22 cellular contexts compared by ENCODE assay signal in the genomic region with DNA sequence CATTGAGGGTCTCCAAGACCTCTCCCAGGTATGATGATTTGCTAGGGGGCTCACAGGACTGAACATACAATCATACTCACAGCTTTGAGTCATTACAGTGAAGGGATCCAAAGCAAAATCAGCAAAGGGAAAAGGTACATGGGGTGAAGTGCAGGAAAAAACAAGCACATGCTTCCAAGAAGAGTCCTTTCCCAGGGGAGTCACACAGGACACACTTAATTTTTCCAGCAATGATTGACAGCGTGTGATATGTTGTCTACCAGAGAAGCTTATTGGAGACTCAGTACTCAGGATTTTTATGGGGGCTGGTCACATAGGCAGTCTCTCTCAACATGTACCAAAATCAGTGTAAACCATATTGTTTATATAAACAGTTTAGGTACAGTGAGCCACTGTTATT.
"Had no signal": no experiment of that assay in that cellular context is flagged by ENCODE, and none has a peak within 500 bp of the region (broad histone marks: within the 10 kb centered on the region; RNA-seq: fewer than 3 reads in every experiment).

No MANE protein-coding gene starts in this region.

- H3K27me3 ChIP-seq: adrenal gland, MG63 had no signal

- H3K27ac ChIP-seq: adrenal gland had no signal

- H3K4me3 Mint-ChIP-seq: activated B cell treated with CpG ODN at 0.5 μM for 24 hours; activated CD4-positive, alpha-beta T cell treated with anti-CD3 and anti-CD28 coated beads, Interleukin-2, amount 10 ng/mL, durations not matched to agents 7 days and 5 days; activated CD8-positive, alpha-beta T cell treated with anti-CD3 and anti-CD28 coated beads for 36 hours; activated naive CD4-positive, alpha-beta T cell treated with anti-CD3 and anti-CD28 coated beads for 36 hours; activated naive CD8-positive, alpha-beta T cell treated with anti-CD3 and anti-CD28 coated beads, Interleukin-2, amount 10 ng/mL, durations not matched to agents 7 days and 5 days; T-helper 17 cell had no signal

- ATAC-seq: activated CD8-positive, alpha-beta T cell treated with anti-CD3 and anti-CD28 coated beads for 36 hours; PC-3; T-helper 17 cell had no signal

- H3K27ac Mint-ChIP-seq: activated B cell treated with CpG ODN at 0.5 μM for 24 hours; activated CD4-positive, alpha-beta T cell treated with anti-CD3 and anti-CD28 coated beads, Interleukin-2, amount 10 ng/mL, durations not matched to agents 7 days and 5 days; activated CD8-positive, alpha-beta T cell treated with anti-CD3 and anti-CD28 coated beads for 36 hours; activated naive CD4-positive, alpha-beta T cell treated with anti-CD3 and anti-CD28 coated beads for 36 hours; activated naive CD8-positive, alpha-beta T cell treated with anti-CD3 and anti-CD28 coated beads, Interleukin-2, amount 10 ng/mL, durations not matched to agents 7 days and 5 days; T-helper 17 cell had no signal

- DNase-seq: activated B cell treated with CpG ODN at 0.5 μM for 24 hours; activated CD4-positive, alpha-beta T cell treated with anti-CD3 and anti-CD28 coated beads, Interleukin-2, amount 10 ng/mL, durations not matched to agents 7 days and 5 days; activated CD8-positive, alpha-beta memory T cell treated with anti-CD3 and anti-CD28 coated beads, Interleukin-2, amount 50 U/mL, for 4 hours; activated CD8-positive, alpha-beta T cell treated with anti-CD3 and anti-CD28 coated beads for 36 hours; activated gamma-delta T cell; activated naive CD4-positive, alpha-beta T cell treated with anti-CD3 and anti-CD28 coated beads for 36 hours; activated naive CD8-positive, alpha-beta T cell treated with anti-CD3 and anti-CD28 coated beads, Interleukin-2, amount 10 ng/mL, durations not matched to agents 7 days and 5 days; adrenal gland; anterior cingulate cortex; caudate nucleus; MG63; MV-4-11; NCI-H1092 treated with DMSO at 0.1 percent for 48 hours; NCI-H1417 treated with DMSO at 0.1 percent for 48 hours; NCI-H1694; NCI-H2029 treated with DMSO at 0.1 percent for 48 hours; NCI-H446; NCI-H524; PC-3; SHP77 treated with DMSO at 0.1 percent for 48 hours; T-helper 17 cell; T-helper 9 cell had no signal

- H3K9me3 Mint-ChIP-seq: activated B cell treated with CpG ODN at 0.5 μM for 24 hours had no signal

- H3K4me1 ChIP-seq: adrenal gland had no signal

- H3K36me3 ChIP-seq: adrenal gland had no signal

- H3K27me3 Mint-ChIP-seq: activated B cell treated with CpG ODN at 0.5 μM for 24 hours; activated CD4-positive, alpha-beta T cell treated with anti-CD3 and anti-CD28 coated beads, Interleukin-2, amount 10 ng/mL, durations not matched to agents 7 days and 5 days; activated CD8-positive, alpha-beta T cell treated with anti-CD3 and anti-CD28 coated beads for 36 hours; activated naive CD8-positive, alpha-beta T cell treated with anti-CD3 and anti-CD28 coated beads, Interleukin-2, amount 10 ng/mL, durations not matched to agents 7 days and 5 days; T-helper 17 cell had no signal

- H3K4me3 ChIP-seq: adrenal gland, MG63 had no signal

- H3K9me3 ChIP-seq: adrenal gland, MG63 had no signal

- H3K4me1 Mint-ChIP-seq: activated CD4-positive, alpha-beta T cell treated with anti-CD3 and anti-CD28 coated beads, Interleukin-2, amount 10 ng/mL, durations not matched to agents 7 days and 5 days had no signal
